Comparison of ENCODE assay signal across 13 cellular contexts in genomic region chr4:143407475-143407874, GRCh38.
A peak's percentile ranks its signal among the peaks of the same experiment; 100 is the strongest.
DNase-seq lines count a peak whose midpoint lies in the region; ATAC-seq and TF ChIP-seq lines count a peak whose summit lies in the region.
"Had no signal": no experiment of that assay in that cellular context is flagged by ENCODE, and none has a peak within 500 bp of the region (broad histone marks: within the 10 kb centered on the region; RNA-seq: fewer than 3 reads in every experiment).

No MANE protein-coding gene starts in this region.

- no peaks in the 10 kb centered on the region for H3K9me3 Mint-ChIP-seq in mesothelial cell of epicardium
- no peaks in the 10 kb centered on the region for H3K9me3 Mint-ChIP-seq in CD4-positive, alpha-beta T cell
- H3K9me3 Mint-ChIP-seq: memory B cell had no signal

- H3K27me3 Mint-ChIP-seq in mesothelial cell of epicardium (ENCODE audit: low read depth): no peaks in the 10 kb centered on the region
- peaks cover 8% of the 10 kb centered on the region for H3K27me3 Mint-ChIP-seq in CD4-positive, alpha-beta T cell

- peaks cover 99% of the 10 kb centered on the region for H3K4me1 ChIP-seq in OCI-LY7 (ENCODE audit: insufficient read depth, low read length, poor library complexity, severe bottlenecking)
- H3K4me1 ChIP-seq in transverse colon: peaks cover 22 to 93% (median 49%) of the 10 kb centered on the region in 4 donors

- 55 to 61% methylated on average over 3 of the region's 3 CpGs for WGBS in transverse colon (ENCODE audit: low coverage in 1 of 2), 2 donors

- H3K27me3 ChIP-seq in transverse colon: no peaks in the 10 kb centered on the region
- H3K27me3 ChIP-seq in CD4-positive, alpha-beta T cell (ENCODE audit: control insufficient read depth, insufficient read depth, low read length): no peaks in the 10 kb centered on the region

- peaks cover 2% of the 10 kb centered on the region; the same call in 1 of the 2 replicates for H3K36me3 ChIP-seq in OCI-LY7 (ENCODE audit: insufficient read depth, low read length)
- H3K36me3 ChIP-seq in transverse colon: no peaks in the 10 kb centered on the region

- H4K20me1 ChIP-seq in OCI-LY7 (ENCODE audit: insufficient read depth, low read length): no peaks in the 10 kb centered on the region

- H3K4me3 ChIP-seq in OCI-LY7 (ENCODE audit: low read depth, low read length, poor library complexity, severe bottlenecking) (peak overlapping the region; percentile 32), transverse colon (no peak overlapping the region)
- H3K4me3 ChIP-seq: SK-N-MC had no signal

- in situ Hi-C loops in transverse colon (cut with MboI; ENCODE audit: low pct_ligation_motif_present in 1 of 4, low pct_unique_long_range_greater_than_20kb in 1 of 4, low sequenced_read_pairs in 3 of 4): no loop called here

- intact Hi-C loops in OCI-LY7 (cut with micrococcal nuclease; ENCODE audit: unreplicated experiment): no loop called here
- intact Hi-C loops in transverse colon (cut with DNase I; ENCODE audit: low total_unique reads): no loop called here
- intact Hi-C loops in CD4-positive, alpha-beta T cell (cut with DNase I, micrococcal nuclease): no loop called here

- no peak for ATAC-seq in CD4-positive, alpha-beta T cell (ENCODE audit: poor library complexity)
- ATAC-seq in GM21526 (IDR thresholded peaks at IDR 0.05; ENCODE audit: low FRiP score, unreplicated experiment): no peak

- peak; percentile 41 for DNase-seq in OCI-LY7 (ENCODE audit: low spot score)
- no peak for DNase-seq in mesothelial cell of epicardium (ENCODE audit: low spot score in 2 of 2, unreplicated experiment in 2 of 2)
- no peak for DNase-seq in transverse colon
- no peak for DNase-seq in GM19238 (ENCODE audit: insufficient read length, low spot score)
- DNase-seq in CD4-positive, alpha-beta T cell: no peak
- DNase-seq: activated naive CD4-positive, alpha-beta T cell treated with Interleukin-2 at 50 U/mL for 16 hours; CD4-positive, alpha-beta memory T cell; NCI-H2171 had no signal

- H3K9me3 ChIP-seq in OCI-LY7 (ENCODE audit: low read length) (no peaks in the 10 kb centered on the region), transverse colon (no peaks in the 10 kb centered on the region)
- no peaks in the 10 kb centered on the region for H3K9me3 ChIP-seq in CD4-positive, alpha-beta T cell (ENCODE audit: control insufficient read depth, low read length)

- no peaks in the 10 kb centered on the region for H3K9me2 ChIP-seq in OCI-LY7 (ENCODE audit: insufficient read depth, low read length)

- H3K4me2 ChIP-seq in OCI-LY7 (ENCODE audit: low read length): peak overlapping the region; percentile 58

- H3K4me3 Mint-ChIP-seq in mesothelial cell of epicardium: no peak overlapping the region
- H3K4me3 Mint-ChIP-seq in CD4-positive, alpha-beta T cell: no peak overlapping the region
- H3K4me3 Mint-ChIP-seq: CD4-positive, alpha-beta memory T cell; memory B cell had no signal

- H3K27ac ChIP-seq in OCI-LY7 (ENCODE audit: low read depth, low read length, poor library complexity, severe bottlenecking) (peak overlapping the region; percentile 97), cingulate gyrus (ENCODE audit: low read depth, low read length) (peak overlapping the region; percentile 98), transverse colon (peak overlapping the region; percentile 26 to 45 (median 36))
- no peak overlapping the region for H3K27ac ChIP-seq in CD4-positive, alpha-beta T cell (ENCODE audit: low read depth, low read length)
- H3K27ac ChIP-seq: SK-N-MC, VCaP had no signal

- H2AFZ ChIP-seq in OCI-LY7 (ENCODE audit: low read length): no peak overlapping the region; the same call in 1 of the 2 replicates

- peak overlapping the region; percentile 37 for H3K27ac Mint-ChIP-seq in mesothelial cell of epicardium
- H3K27ac Mint-ChIP-seq in CD4-positive, alpha-beta T cell: no peak overlapping the region
- H3K27ac Mint-ChIP-seq: CD4-positive, alpha-beta memory T cell; memory B cell had no signal

- peaks cover 23% of the 10 kb centered on the region for H3K4me1 Mint-ChIP-seq in mesothelial cell of epicardium
- H3K4me1 Mint-ChIP-seq in CD4-positive, alpha-beta T cell (ENCODE audit: low read depth): peaks cover 18% of the 10 kb centered on the region

- H3K36me3 Mint-ChIP-seq in mesothelial cell of epicardium: peaks cover 3% of the 10 kb centered on the region
- no peaks in the 10 kb centered on the region for H3K36me3 Mint-ChIP-seq in CD4-positive, alpha-beta T cell (ENCODE audit: low read depth)
- H3K36me3 Mint-ChIP-seq: CD4-positive, alpha-beta memory T cell; memory B cell had no signal

- BruUV-seq in OCI-LY7 (replicated peaks; lab: Mats Ljungman, UMichigan): no TSS peak

- no peak for TF ChIP-seq POLR2A in transverse colon (IDR thresholded peaks at IDR 0.05)

- POLR2A ChIA-PET in OCI-LY7 (lab: Charles Lee): interaction anchor here (0.5 to 2.8 kb wide), 10 partner anchors 10 to 47 kb away, joined by 3 to 61 read pairs (median 6); no protein-coding TSS in a partner anchor
- POLR2A ChIA-PET in CD4-positive, alpha-beta T cell (lab: Charles Lee): no interaction called here

- CTCF ChIA-PET in OCI-LY7 (lab: Charles Lee; ENCODE audit: unreplicated experiment): interaction anchor here (2.3 kb wide), 1 partner anchor 10 kb away, joined by 9 read pairs; no protein-coding TSS in a partner anchor
- CTCF ChIA-PET in CD4-positive, alpha-beta T cell (lab: Charles Lee): no interaction called here

- no peak for TF ChIP-seq CTCF in OCI-LY7 (conservative IDR thresholded peaks at IDR 0.05; ENCODE audit: low read length)
- no peak for TF ChIP-seq CTCF in mesothelial cell of epicardium (IDR thresholded peaks at IDR 0.05; ENCODE audit: unreplicated experiment)
- TF ChIP-seq CTCF in transverse colon (IDR thresholded peaks at IDR 0.05): no peak
- no peak for TF ChIP-seq CTCF in CD4-positive, alpha-beta T cell (IDR thresholded peaks at IDR 0.05)

- H3K79me2 ChIP-seq in OCI-LY7 (ENCODE audit: insufficient read depth, low read depth, low read length): peaks cover 92% of the 10 kb centered on the region; the same call in 1 of the 2 replicates

- TF ChIP-seq EP300 in transverse colon (IDR thresholded peaks at IDR 0.05; ENCODE audit: low read depth): no peak
